19 cellular contexts compared by ENCODE assay signal in genomic region chr13:35598790-35599369, GRCh38.
DNase-seq lines count a peak whose midpoint lies in the region; ATAC-seq, FAIRE-seq and TF ChIP-seq lines count a peak whose summit lies in the region.
"Had no signal": no experiment of that assay in that cellular context is flagged by ENCODE, and none has a peak within 500 bp of the region (broad histone marks: within the 10 kb centered on the region; RNA-seq: fewer than 3 reads in every experiment).

No MANE protein-coding gene starts in this region.

- no peak overlapping the region for H3K4me2 ChIP-seq in SK-N-SH
- no peak overlapping the region for H3K4me2 ChIP-seq in endothelial cell of umbilical vein (ENCODE audit: insufficient read depth, low read length)
- H3K4me2 ChIP-seq in mesendoderm (ENCODE audit: low read length) = no peak overlapping the region

- no TSS peak for BruUV-seq in endothelial cell of umbilical vein (replicated peaks; lab: Mats Ljungman, UMichigan)

- H3K9me3 ChIP-seq in SK-N-SH (no peaks in the 10 kb centered on the region), endothelial cell of umbilical vein (replicated peaks; ENCODE audit: control insufficient read depth, insufficient read depth, low read length) (no peaks in the 10 kb centered on the region), suprapubic skin (no peaks in the 10 kb centered on the region), lower lobe of right lung (no peaks in the 10 kb centered on the region), ovary (no peaks in the 10 kb centered on the region)
- H3K9me3 ChIP-seq: SJCRH30, thoracic aorta had no signal

- CTCF ChIA-PET in SK-N-SH (lab: Yijun Ruan, JAX) = interaction anchor here (1.0 to 1.1 kb wide), 3 partner anchors 9 to 190 kb away, joined by 3 to 4 read pairs (median 3); no protein-coding TSS in a partner anchor
- CTCF ChIA-PET in endothelial cell of umbilical vein (lab: Charles Lee) = interaction anchor here (1.1 kb wide), 1 partner anchor 86 kb away, joined by 3 read pairs; no protein-coding TSS in a partner anchor

- H3K18ac ChIP-seq in mesendoderm (ENCODE audit: low read length) = peak overlapping the region; percentile 20

- H2BK120ac ChIP-seq in mesendoderm (ENCODE audit: low read depth, low read length) = no peak overlapping the region

- no peak overlapping the region for H4K8ac ChIP-seq in mesendoderm (ENCODE audit: low read depth, low read length)

- H3K9me1 ChIP-seq in endothelial cell of umbilical vein (replicated peaks; ENCODE audit: control insufficient read depth, extremely low read depth, insufficient read depth, low read length) = no peaks in the 10 kb centered on the region

- intact Hi-C loops in endothelial cell of umbilical vein (cut with micrococcal nuclease) = no loop called here
- intact Hi-C loops in lower lobe of right lung (cut with DNase I) = no loop called here
- intact Hi-C loops in ovary (cut with DNase I) = no loop called here

- H3F3A ChIP-seq in SK-N-SH (replicated peaks; ENCODE audit: insufficient read depth) = peaks cover 4% of the 10 kb centered on the region

- no peak overlapping the region for H3K56ac ChIP-seq in mesendoderm (ENCODE audit: low read length)

- H3K4ac ChIP-seq in mesendoderm (ENCODE audit: low read depth, low read length) = no peak overlapping the region

- H3K23ac ChIP-seq in mesendoderm (ENCODE audit: low read length) = no peak overlapping the region

- no peaks in the 10 kb centered on the region for H3K79me2 ChIP-seq in SK-N-SH (ENCODE audit: insufficient read depth)
- H3K79me2 ChIP-seq in endothelial cell of umbilical vein (ENCODE audit: control insufficient read depth, insufficient read depth, low read length) = no peaks in the 10 kb centered on the region
- H3K79me2 ChIP-seq in mesendoderm (ENCODE audit: control insufficient read depth, insufficient read depth, low read length) = no peaks in the 10 kb centered on the region

- TF ChIP-seq POLR2A in endothelial cell of umbilical vein (IDR thresholded peaks at IDR 0.05; ENCODE audit: low read depth, low read length) (no peak), suprapubic skin (IDR thresholded peaks at IDR 0.05) (no peak), ovary (IDR thresholded peaks at IDR 0.05) (no peak)

- no peak overlapping the region for H4K5ac ChIP-seq in mesendoderm (ENCODE audit: low read length)

- H3K9ac ChIP-seq in SK-N-SH (no peak overlapping the region), endothelial cell of umbilical vein (replicated peaks; ENCODE audit: extremely low read depth, insufficient read depth, low read length) (no peak overlapping the region), mesendoderm (ENCODE audit: low read length) (no peak overlapping the region)

- H2BK5ac ChIP-seq in mesendoderm (ENCODE audit: low read length) = no peak overlapping the region

- H3K27ac ChIP-seq in SK-N-SH (ENCODE audit: low read depth in 2 of 2, low read length in 1 of 2) = peak overlapping the region; percentile 22 to 86
- no peak overlapping the region for H3K27ac ChIP-seq in endothelial cell of umbilical vein (ENCODE audit: insufficient read depth, low read depth, low read length)
- H3K27ac ChIP-seq in mesendoderm (ENCODE audit: low read depth, low read length) = no peak overlapping the region
- H3K27ac ChIP-seq in suprapubic skin = peak overlapping the region; percentile 20
- no peak overlapping the region for H3K27ac ChIP-seq in lower lobe of right lung
- H3K27ac ChIP-seq in ovary = no peak overlapping the region
- H3K27ac ChIP-seq: thoracic aorta had no signal

- WGBS in SK-N-SH (ENCODE audit: low lambda C conversion rate) = 92% methylated on average over 3 of the region's 4 CpGs
- no CpG with 5 or more reads among the region's 4 CpGs for WGBS in mesendoderm (ENCODE audit: extremely low coverage, insufficient coverage, low lambda C conversion rate)
- WGBS in suprapubic skin = 62% methylated on average over 3 of the region's 4 CpGs
- WGBS in ovary, 3 donors = 50 to 71% (median 51%) methylated on average over 4 of the region's 4 CpGs

- TF ChIP-seq CTCF in SK-N-SH (IDR thresholded peaks at IDR 0.05) (no peak), endothelial cell of umbilical vein (IDR thresholded peaks at IDR 0.05; ENCODE audit: extremely low read depth in 1 of 2, insufficient read depth in 1 of 2, low read depth in 1 of 2, low read length in 2 of 2) (no peak), suprapubic skin (IDR thresholded peaks at IDR 0.05) (no peak), lower lobe of right lung (IDR thresholded peaks at IDR 0.05) (no peak), ovary (IDR thresholded peaks at IDR 0.05) (no peak)

- no peak overlapping the region for H2AK5ac ChIP-seq in mesendoderm (ENCODE audit: low read length)

- H2AFZ ChIP-seq in SK-N-SH (ENCODE audit: low read depth) = no peak overlapping the region
- no peak overlapping the region for H2AFZ ChIP-seq in endothelial cell of umbilical vein (ENCODE audit: low read depth, low read length)

- H3K27me3 ChIP-seq in SK-N-SH (ENCODE audit: insufficient read depth) (no peaks in the 10 kb centered on the region), endothelial cell of umbilical vein (ENCODE audit: control insufficient read depth in 2 of 2, insufficient read depth in 2 of 2, low read length in 2 of 2) (no peaks in the 10 kb centered on the region), mesendoderm (ENCODE audit: insufficient read depth, low read length, poor library complexity) (no peaks in the 10 kb centered on the region), suprapubic skin (no peaks in the 10 kb centered on the region), lower lobe of right lung (ENCODE audit: low read depth) (no peaks in the 10 kb centered on the region), ovary (no peaks in the 10 kb centered on the region)
- H3K27me3 ChIP-seq: SJCRH30 had no signal

- no peaks in the 10 kb centered on the region for H3K79me1 ChIP-seq in mesendoderm (ENCODE audit: low read length)

- H4K20me1 ChIP-seq in SK-N-SH (ENCODE audit: insufficient read depth) (no peaks in the 10 kb centered on the region), endothelial cell of umbilical vein (replicated peaks; ENCODE audit: control insufficient read depth, extremely low read depth, insufficient read depth, low read length) (no peaks in the 10 kb centered on the region)

- FAIRE-seq in endothelial cell of umbilical vein (lab: Jason Lieb, UNC) = no peak
- FAIRE-seq: GM19239 had no signal

- H3K36me3 ChIP-seq in SK-N-SH (replicated peaks in 1 of 2; ENCODE audit: control insufficient read depth in 1 of 2, insufficient read depth in 2 of 2, low read length in 1 of 2) (peaks cover 4 to 5% of the 10 kb centered on the region in 2 experiments), endothelial cell of umbilical vein (ENCODE audit: control insufficient read depth in 2 of 2, extremely low read depth in 1 of 2, insufficient read depth in 2 of 2, low read length in 2 of 2) (no peaks in the 10 kb centered on the region), mesendoderm (ENCODE audit: control insufficient read depth, insufficient read depth, low read length) (no peaks in the 10 kb centered on the region), suprapubic skin (no peaks in the 10 kb centered on the region), lower lobe of right lung (no peaks in the 10 kb centered on the region), ovary (no peaks in the 10 kb centered on the region)
- H3K36me3 ChIP-seq: SJCRH30, thoracic aorta had no signal

- dilution Hi-C loops in endothelial cell of umbilical vein (cut with MboI; ENCODE audit: extremely low pct_ligation_motif_present, low sequenced_read_pairs) = no loop called here

- no peaks in the 10 kb centered on the region for H3K9me2 ChIP-seq in SK-N-SH

- POLR2A ChIA-PET in SK-N-SH (lab: Yijun Ruan, JAX) = no interaction called here
- POLR2A ChIA-PET in endothelial cell of umbilical vein (lab: Charles Lee) = no interaction called here

- H3K4me1 ChIP-seq in SK-N-SH (ENCODE audit: control insufficient read depth in 1 of 2, insufficient read depth in 2 of 2, low read depth in 1 of 2, low read length in 1 of 2) = peaks cover 0 to 25% of the 10 kb centered on the region in 2 experiments; a peak in 3 of 4 replicates
- H3K4me1 ChIP-seq in endothelial cell of umbilical vein (ENCODE audit: control insufficient read depth, extremely low read depth, insufficient read depth, low read length) = no peaks in the 10 kb centered on the region
- H3K4me1 ChIP-seq in mesendoderm (ENCODE audit: control insufficient read depth, low read depth, low read length) = peaks cover 2% of the 10 kb centered on the region
- H3K4me1 ChIP-seq in suprapubic skin = no peaks in the 10 kb centered on the region
- no peaks in the 10 kb centered on the region for H3K4me1 ChIP-seq in lower lobe of right lung
- peaks cover 2% of the 10 kb centered on the region for H3K4me1 ChIP-seq in ovary (ENCODE audit: insufficient read depth)

- TF ChIP-seq RAD21 in SK-N-SH (IDR thresholded peaks at IDR 0.05; ENCODE audit: low read length) = no peak

- H3K4me3 ChIP-seq in SK-N-SH (ENCODE audit: low read depth in 2 of 2, low read length in 1 of 2) (no peak overlapping the region), endothelial cell of umbilical vein (replicated peaks in 1 of 3; ENCODE audit: insufficient read depth in 1 of 3, low read depth in 1 of 3, low read length in 3 of 3) (no peak overlapping the region), mesendoderm (ENCODE audit: low read length) (no peak overlapping the region), suprapubic skin (no peak overlapping the region), lower lobe of right lung (no peak overlapping the region), ovary (no peak overlapping the region)
- H3K4me3 ChIP-seq: SJCRH30, thoracic aorta had no signal

- ATAC-seq in SK-N-SH treated with all-trans-retinoic acid at 6 μM for 48 hours (no peak), lower lobe of right lung (no peak)
- ATAC-seq: effector memory CD8-positive, alpha-beta T cell had no signal

- TF ChIP-seq EP300 in SK-N-SH (IDR thresholded peaks at IDR 0.05; ENCODE audit: borderline replicate concordance in 1 of 2, low read depth in 1 of 2, low read length in 1 of 2) = no peak
- TF ChIP-seq EP300 in suprapubic skin (IDR thresholded peaks at IDR 0.05) = no peak
- TF ChIP-seq EP300 in ovary (IDR thresholded peaks at IDR 0.05) = no peak

- DNase-seq in SK-N-SH (no peak), endothelial cell of umbilical vein (ENCODE audit: low read depth, low spot score) (peak; percentile 32), mesendoderm (no peak), suprapubic skin (ENCODE audit: low spot score in 2 of 2) (no peak), lower lobe of right lung (no peak), T1000 (lab: John Stamatoyannopoulos, UW) (no peak), ovary (no peak)
- DNase-seq: 8988T; activated CD4-positive, alpha-beta T cell treated with anti-CD3 and anti-CD28 coated beads for 1 hour; cerebellar nuclear complex; COR-L47; effector memory CD8-positive, alpha-beta T cell; naive B cell; NCI-H1105; NCI-H526 treated with DMSO at 0.1 percent for 48 hours had no signal

- H2BK15ac ChIP-seq in mesendoderm (replicated peaks; ENCODE audit: low read depth) = no peak overlapping the region

TF ChIP-seq in SK-N-SH treated with all-trans-retinoic acid at 6 μM for 48 hours, 23 proteins besides CTCF, POLR2A, EP300 and RAD21 (continues in another document):
- TF ChIP-seq ARNTL (CRISPR knock-in tag; IDR thresholded peaks at IDR 0.05; ENCODE audit: borderline replicate concordance, low read depth) (no peak), ZFP30 (CRISPR knock-in tag; IDR thresholded peaks at IDR 0.05) (no peak)

TF ChIP-seq in endothelial cell of umbilical vein, 7 proteins besides CTCF, POLR2A, EP300 and RAD21 (continues in another document):
- no peak for TF ChIP-seq FOS (IDR thresholded peaks at IDR 0.05; ENCODE audit: borderline replicate concordance, insufficient read depth, low read length)

Comparison
In these comparisons a context has a peak if more than half of its experiments do, and no peak if none do; other contexts are left out.
1. H3K27ac ChIP-seq: peak in SK-N-SH (2 of 2) and suprapubic skin (single experiment); none in endothelial cell of umbilical vein (single experiment), mesendoderm (single experiment), lower lobe of right lung (single experiment) and ovary (0 of 2).